11 cellular contexts compared by ENCODE assay signal in genomic region chr12:99265648-99266047, GRCh38.
"Had no signal": no experiment of that assay in that cellular context is flagged by ENCODE, and none has a peak within 500 bp of the region (broad histone marks: within the 10 kb centered on the region; RNA-seq: fewer than 3 reads in every experiment).

No MANE protein-coding gene starts in this region.

- H3K36me3 ChIP-seq: HAP-1 had no signal

- DNase-seq: GM23248, GOT3, H7, H9, HCEC 1CT, HFFc6 had no signal

- H3K4me3 ChIP-seq: GM23248, GM23338, HAP-1 had no signal

- FAIRE-seq: H1, H54 had no signal

- H3K4me3 Mint-ChIP-seq: GM23338, H9, HFFc6 had no signal

- H3K4me1 ChIP-seq: HAP-1 had no signal

- H3K9me3 ChIP-seq: HAP-1 had no signal

- H3K4me2 ChIP-seq: GM23338 had no signal

- ATAC-seq: GM23338, HCT116 had no signal

- H3K9me3 Mint-ChIP-seq: GM23338, H9 had no signal

- H3K27ac ChIP-seq: GM23248 had no signal

- H3K27ac Mint-ChIP-seq: GM23338, H9, HFFc6 had no signal
